In the genomic region with DNA sequence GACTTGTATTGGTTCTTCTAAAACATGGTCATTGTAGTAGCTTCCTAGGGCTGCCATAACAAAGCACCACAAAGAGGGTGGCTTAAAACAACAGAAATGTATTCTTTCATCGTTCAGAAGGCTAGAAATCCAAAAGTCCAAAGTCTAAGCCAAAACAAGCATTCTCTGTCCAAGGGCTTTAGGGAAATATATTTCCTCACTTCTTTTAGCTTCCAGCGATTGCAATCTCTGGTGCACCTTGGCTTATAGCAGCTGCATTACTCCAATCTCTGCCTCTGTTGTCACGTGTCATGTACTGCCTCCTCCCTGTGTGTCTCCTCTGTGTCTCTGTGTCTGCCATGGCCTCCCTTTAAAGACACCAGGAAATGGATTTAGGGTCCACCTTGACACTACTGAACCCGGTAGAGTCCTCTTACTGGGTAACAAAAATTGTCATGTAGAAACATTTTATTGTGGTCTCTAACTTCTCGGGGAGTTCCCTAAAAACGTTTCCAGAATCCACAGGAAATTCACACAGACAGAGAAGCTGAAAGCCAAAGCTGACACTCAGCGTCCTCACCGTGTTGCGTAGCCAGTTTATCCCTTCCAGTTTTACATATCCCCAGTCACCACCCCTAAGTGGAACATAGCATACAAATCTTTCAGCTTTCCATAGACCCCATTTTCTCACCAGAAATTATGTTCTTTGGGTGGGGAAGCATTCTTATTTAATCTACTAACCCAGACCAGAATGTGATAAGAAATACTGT, we compare ENCODE assay signal across 24 cellular contexts. TPM values are rescaled to one million over a fixed set of nuclear protein-coding genes. Genes with fewer than 3 reads are reported as not detected.
DNase-seq lines count a peak whose midpoint lies in the region; ATAC-seq and TF ChIP-seq lines count a peak whose summit lies in the region.
"Had no signal": no experiment of that assay in that cellular context is flagged by ENCODE, and none has a peak within 500 bp of the region (broad histone marks: within the 10 kb centered on the region; RNA-seq: fewer than 3 reads in every experiment).

No MANE protein-coding gene starts in this region.

- ATAC-seq in aorta (ENCODE audit: low FRiP score) = peak; percentile 80
- ATAC-seq: activated CD4-positive, alpha-beta T cell treated with anti-CD3 and anti-CD28 coated beads for 36 hours; left colon; upper lobe of right lung had no signal

- no peaks in the 10 kb centered on the region for H3K79me2 ChIP-seq in neural progenitor cell (ENCODE audit: low read depth)

- no peak for TF ChIP-seq POLR2A in prostate gland (IDR thresholded peaks at IDR 0.05)

- H3K36me3 ChIP-seq in ascending aorta (no peaks in the 10 kb centered on the region), neural progenitor cell (no peaks in the 10 kb centered on the region), aorta (ENCODE audit: control insufficient read depth in 1 of 2, insufficient read depth in 2 of 2, low read length in 1 of 2) (no peaks in the 10 kb centered on the region), prostate gland (no peaks in the 10 kb centered on the region)
- H3K36me3 ChIP-seq: upper lobe of right lung had no signal

- 2 to 19% methylated on average over 9 of the region's 9 CpGs for WGBS in aorta, 2 donors
- 36% methylated on average over 9 of the region's 9 CpGs for WGBS in prostate gland

- no peaks in the 10 kb centered on the region for H3K27me3 Mint-ChIP-seq in neural progenitor cell (ENCODE audit: insufficient read depth, low read depth)
- H3K27me3 Mint-ChIP-seq: activated CD4-positive, alpha-beta T cell treated with anti-CD3 and anti-CD28 coated beads for 36 hours; activated naive CD8-positive, alpha-beta T cell treated with anti-CD3 and anti-CD28 coated beads, Interleukin-2, amount 10 ng/mL, durations not matched to agents 7 days and 5 days had no signal

- H3K9ac ChIP-seq in neural progenitor cell = no peak overlapping the region

- TF ChIP-seq CTCF in ascending aorta (IDR thresholded peaks at IDR 0.05) = no peak
- TF ChIP-seq CTCF in fibroblast of the aortic adventitia (IDR thresholded peaks at IDR 0.05; ENCODE audit: insufficient read depth, low read length) = no peak
- no peak for TF ChIP-seq CTCF in neural progenitor cell (IDR thresholded peaks at IDR 0.05)
- no peak for TF ChIP-seq CTCF in prostate gland (IDR thresholded peaks at IDR 0.05)

- H3K36me3 Mint-ChIP-seq in neural progenitor cell = no peaks in the 10 kb centered on the region

- peak overlapping the region; percentile 26 to 45 for H3K27ac ChIP-seq in ascending aorta
- H3K27ac ChIP-seq in neural progenitor cell = no peak overlapping the region
- peak overlapping the region in 1 of 2 donors; percentile 81 for H3K27ac ChIP-seq in aorta (ENCODE audit: low read depth in 1 of 2, low read length in 2 of 2)
- no peak overlapping the region for H3K27ac ChIP-seq in prostate gland
- H3K27ac ChIP-seq: upper lobe of right lung had no signal

- H3K27me3 ChIP-seq in ascending aorta = no peaks in the 10 kb centered on the region
- no peaks in the 10 kb centered on the region for H3K27me3 ChIP-seq in neural progenitor cell
- H3K27me3 ChIP-seq in aorta (ENCODE audit: control insufficient read depth in 1 of 2, insufficient read depth in 2 of 2, low read length in 1 of 2) = no peaks in the 10 kb centered on the region
- H3K27me3 ChIP-seq in prostate gland (replicated peaks; ENCODE audit: insufficient read depth) = no peaks in the 10 kb centered on the region
- H3K27me3 ChIP-seq: upper lobe of right lung had no signal

- peak overlapping the region; percentile 54 for H2AFZ ChIP-seq in neural progenitor cell (replicated peaks)

- no peak overlapping the region for H3K4me3 Mint-ChIP-seq in neural progenitor cell
- H3K4me3 Mint-ChIP-seq: activated CD4-positive, alpha-beta T cell treated with anti-CD3 and anti-CD28 coated beads for 36 hours; activated naive CD8-positive, alpha-beta T cell treated with anti-CD3 and anti-CD28 coated beads, Interleukin-2, amount 10 ng/mL, durations not matched to agents 7 days and 5 days; HFFc6 had no signal

- H3K4me1 ChIP-seq in ascending aorta = peaks cover 0 to 19% of the 10 kb centered on the region in 2 donors
- peaks cover 11% of the 10 kb centered on the region for H3K4me1 ChIP-seq in neural progenitor cell
- H3K4me1 ChIP-seq in aorta (ENCODE audit: control insufficient read depth in 1 of 2, insufficient read depth in 2 of 2, low read length in 2 of 2) = peaks cover 2 to 7% of the 10 kb centered on the region in 2 donors
- no peaks in the 10 kb centered on the region for H3K4me1 ChIP-seq in prostate gland (replicated peaks)
- H3K4me1 ChIP-seq: upper lobe of right lung had no signal

- no peaks in the 10 kb centered on the region for H3F3A ChIP-seq in neural progenitor cell (ENCODE audit: low read depth)

- peaks cover 4% of the 10 kb centered on the region for H3K4me1 Mint-ChIP-seq in neural progenitor cell

- peaks cover 2% of the 10 kb centered on the region for H3K9me3 Mint-ChIP-seq in neural progenitor cell
- H3K9me3 Mint-ChIP-seq: activated naive CD8-positive, alpha-beta T cell treated with anti-CD3 and anti-CD28 coated beads, Interleukin-2, amount 10 ng/mL, durations not matched to agents 7 days and 5 days had no signal

- no peaks in the 10 kb centered on the region for H4K20me1 ChIP-seq in neural progenitor cell (ENCODE audit: low read depth)

- H3K4me2 ChIP-seq in neural progenitor cell = no peak overlapping the region

- H3K4me3 ChIP-seq in ascending aorta (peak overlapping the region in 1 of 2 donors; percentile 29), fibroblast of the aortic adventitia (ENCODE audit: low read depth, low read length) (peak overlapping the region; percentile 23), neural progenitor cell (no peak overlapping the region), aorta (ENCODE audit: low read length in 2 of 2) (no peak overlapping the region), prostate gland (no peak overlapping the region)
- H3K4me3 ChIP-seq: upper lobe of right lung had no signal

- no peak for DNase-seq in ascending aorta (ENCODE audit: low spot score in 2 of 2)
- peak; percentile 79 for DNase-seq in fibroblast of the aortic adventitia (ENCODE audit: low read depth)
- DNase-seq in neural progenitor cell (ENCODE audit: low spot score) = no peak
- no peak for DNase-seq in aorta
- no peak for DNase-seq in DMS79 (lab: John Stamatoyannopoulos, UW)
- no peak for DNase-seq in putamen (ENCODE audit: low spot score)
- no peak for DNase-seq in prostate gland (ENCODE audit: low spot score)
- DNase-seq: activated CD4-positive, alpha-beta T cell treated with anti-CD3 and anti-CD28 coated beads for 36 hours; activated effector memory CD4-positive, alpha-beta T cell treated with Interleukin-2 at 50 U/mL for 16 hours; activated naive CD8-positive, alpha-beta T cell treated with anti-CD3 and anti-CD28 coated beads, Interleukin-2, amount 10 ng/mL, durations not matched to agents 7 days and 5 days; activated T-cell treated with anti-CD3 and anti-CD28 coated beads for 4 hours; C1 segment of cervical spinal cord; DMS79 treated with DMSO at 0.1 percent for 48 hours; effector CD8-positive, alpha-beta T cell; erythroblast; foreskin melanocyte; GOT3; HFFc6; hippocampal formation; left colon; NCI-H146; NCI-H2107; NCI-H446 treated with DMSO at 0.1 percent for 48 hours; upper lobe of right lung had no signal

- H3K9me3 ChIP-seq in ascending aorta (no peaks in the 10 kb centered on the region), neural progenitor cell (ENCODE audit: low read depth) (no peaks in the 10 kb centered on the region), aorta (ENCODE audit: control insufficient read depth, low read length) (no peaks in the 10 kb centered on the region), prostate gland (no peaks in the 10 kb centered on the region)
- H3K9me3 ChIP-seq: upper lobe of right lung had no signal

- intact Hi-C loops in ascending aorta (cut with DNase I) (loop anchor here (1.0 kb wide), 1 partner anchor 16 kb away; no protein-coding TSS in a partner anchor), aorta (cut with DNase I) (loop anchor here in 1 of 2 donors (5.0 kb wide), 2 partner anchors 34 to 49 kb away; no protein-coding TSS in a partner anchor), prostate gland (cut with DNase I) (no loop called here)

- no peak overlapping the region for H3K27ac Mint-ChIP-seq in neural progenitor cell
- H3K27ac Mint-ChIP-seq: activated CD4-positive, alpha-beta T cell treated with anti-CD3 and anti-CD28 coated beads for 36 hours; activated naive CD8-positive, alpha-beta T cell treated with anti-CD3 and anti-CD28 coated beads, Interleukin-2, amount 10 ng/mL, durations not matched to agents 7 days and 5 days; HFFc6 had no signal

RNA-seq across cellular contexts. Expression of a gene that starts 20.7 kb away (rescaled TPM):
- total RNA-seq in ascending aorta (7.6 TPM), fibroblast of the aortic adventitia (ENCODE audit: low replicate concordance) (0.16 and 5.5 TPM in 2 replicates), neural progenitor cell (ENCODE audit: low replicate concordance) (0.53 and 1.3 TPM in 2 replicates), aorta (10 to 100 TPM in 1 of 2 donors, 1 to 10 TPM in 1; 4.8 to 41.7 TPM), prostate gland (10 to 100 TPM; 10.3 to 36.8 TPM)
- 1 to 10 TPM in 1 of 2 donors, under 1 TPM in 1; 0.63 to 1.3 TPM for polyA plus RNA-seq in aorta

Comparison
In these comparisons a context has a peak if more than half of its experiments do, and no peak if none do; other contexts are left out.
1. H3K27ac ChIP-seq: peak in ascending aorta (2 of 2); none in neural progenitor cell (single experiment) and prostate gland (0 of 2).